Comparison of ENCODE assay signal across 24 cellular contexts in genomic region chr2:112340868-112341267, GRCh38.
DNase-seq lines count a peak whose midpoint lies in the region; ATAC-seq, FAIRE-seq and TF ChIP-seq lines count a peak whose summit lies in the region.
"Had no signal": no experiment of that assay in that cellular context is flagged by ENCODE, and none has a peak within 500 bp of the region (broad histone marks: within the 10 kb centered on the region; RNA-seq: fewer than 3 reads in every experiment).

No MANE protein-coding gene starts in this region.

- no peak for TF ChIP-seq EP300 in K562 (IDR thresholded peaks at IDR 0.05; ENCODE audit: low read length)

- H2AFZ ChIP-seq in K562 (ENCODE audit: low read depth, low read length) (no peak overlapping the region), hepatocyte (no peak overlapping the region), keratinocyte (ENCODE audit: control insufficient read depth, low read length) (no peak overlapping the region), osteoblast (ENCODE audit: low read length) (no peak overlapping the region)

- H3K9me1 ChIP-seq in K562 (ENCODE audit: control insufficient read depth, insufficient read depth, low read length) (no peaks in the 10 kb centered on the region), keratinocyte (ENCODE audit: control insufficient read depth, extremely low read depth, insufficient read depth, low read length) (no peaks in the 10 kb centered on the region)

- H3K79me2 ChIP-seq in K562 (ENCODE audit: control insufficient read depth, insufficient read depth, low read length) (no peaks in the 10 kb centered on the region), hepatocyte (no peaks in the 10 kb centered on the region), keratinocyte (ENCODE audit: control insufficient read depth, insufficient read depth, low read length) (no peaks in the 10 kb centered on the region), osteoblast (ENCODE audit: insufficient read depth, low read length) (no peaks in the 10 kb centered on the region)

- DNase-seq in RWPE2 (ENCODE audit: low spot score), result no peak
- no peak for DNase-seq in K562 (ENCODE audit: extremely low read depth in 1 of 4, low spot score in 3 of 4)
- no peak for DNase-seq in hepatocyte (ENCODE audit: low spot score)
- DNase-seq in keratinocyte (ENCODE audit: low read depth, low spot score), result no peak
- no peak for DNase-seq in osteoblast (ENCODE audit: insufficient read length, low spot score, missing footprints)
- DNase-seq in ecto neural progenitor cell (ENCODE audit: low spot score), result no peak
- DNase-seq in omental fat pad (ENCODE audit: low spot score), result no peak
- DNase-seq: 8988T; ACHN; BE2C; C1 segment of cervical spinal cord; CD4-positive, alpha-beta memory T cell; CD4-positive, CD25-positive, alpha-beta regulatory T cell; CD8-positive, alpha-beta memory T cell; COR-L47; DMS 273 treated with DMSO at 0.1 percent for 48 hours; DMS79 treated with DMSO at 0.1 percent for 48 hours; GF-D8 had no signal

- H3K4me3 ChIP-seq in RWPE2 (ENCODE audit: severe bottlenecking), result no peak overlapping the region
- no peak overlapping the region for H3K4me3 ChIP-seq in K562
- H3K4me3 ChIP-seq in hepatocyte, result no peak overlapping the region
- H3K4me3 ChIP-seq in keratinocyte (ENCODE audit: control insufficient read depth in 2 of 3, extremely low read depth in 1 of 3, insufficient read depth in 2 of 3, low read depth in 1 of 3, low read length in 3 of 3), result no peak overlapping the region
- no peak overlapping the region for H3K4me3 ChIP-seq in osteoblast (ENCODE audit: insufficient read depth, low read length)
- H3K4me3 ChIP-seq: BLaER1 had no signal

- no peaks in the 10 kb centered on the region for H3K9me3 ChIP-seq in RWPE2 (ENCODE audit: severe bottlenecking)
- H3K9me3 ChIP-seq in K562 (replicated peaks; ENCODE audit: control insufficient read depth, insufficient read depth, low read depth, low read length), result no peaks in the 10 kb centered on the region
- no peaks in the 10 kb centered on the region for H3K9me3 ChIP-seq in hepatocyte (ENCODE audit: low read depth)
- no peaks in the 10 kb centered on the region for H3K9me3 ChIP-seq in keratinocyte (ENCODE audit: control insufficient read depth, low read depth, low read length)
- no peaks in the 10 kb centered on the region for H3K9me3 ChIP-seq in osteoblast (ENCODE audit: low read depth, low read length)
- H3K9me3 ChIP-seq: BE2C, BLaER1 had no signal

- H3K4me2 ChIP-seq in K562 (ENCODE audit: insufficient read depth, low read length) (no peak overlapping the region), hepatocyte (peak overlapping the region; percentile 32), keratinocyte (ENCODE audit: control insufficient read depth, extremely low read depth, insufficient read depth, low read depth, low read length) (peak overlapping the region; percentile 47), osteoblast (ENCODE audit: insufficient read depth, low read length) (no peak overlapping the region)
- H3K4me2 ChIP-seq: BLaER1 had no signal

- peaks cover 18% of the 10 kb centered on the region for H3K4me1 ChIP-seq in RWPE2 (ENCODE audit: insufficient read depth, poor library complexity, severe bottlenecking)
- peaks cover 0 to 6% of the 10 kb centered on the region in 2 experiments; a peak in 2 of 5 replicates for H3K4me1 ChIP-seq in K562 (replicated peaks in 1 of 2; ENCODE audit: control insufficient read depth in 2 of 2, insufficient read depth in 2 of 2, low read length in 2 of 2)
- peaks cover 30% of the 10 kb centered on the region for H3K4me1 ChIP-seq in hepatocyte (ENCODE audit: insufficient read depth)
- peaks cover 13% of the 10 kb centered on the region for H3K4me1 ChIP-seq in keratinocyte (ENCODE audit: control insufficient read depth, extremely low read depth, insufficient read depth, low read length)
- no peaks in the 10 kb centered on the region for H3K4me1 ChIP-seq in osteoblast (ENCODE audit: insufficient read depth, low read length)
- H3K4me1 ChIP-seq: BE2C, BLaER1 had no signal

- no peak overlapping the region for H3K9ac ChIP-seq in K562 (ENCODE audit: insufficient read depth in 1 of 2, low read depth in 2 of 2, low read length in 2 of 2)
- H3K9ac ChIP-seq in keratinocyte (ENCODE audit: control insufficient read depth, extremely low read depth, insufficient read depth, low read length), result no peak overlapping the region
- H3K9ac ChIP-seq: BLaER1 had no signal

- FAIRE-seq in K562 (lab: Jason Lieb, UNC) (no peak), keratinocyte (lab: Jason Lieb, UNC) (peak; percentile 52)
- FAIRE-seq: A204.1, G401.6, GM12891, GM19239 had no signal

- H3K9me2 ChIP-seq in hepatocyte (replicated peaks; ENCODE audit: insufficient read depth), result no peaks in the 10 kb centered on the region

- H3K27me3 ChIP-seq in RWPE2 (ENCODE audit: insufficient read depth, poor library complexity, severe bottlenecking) (no peaks in the 10 kb centered on the region), K562 (ENCODE audit: control insufficient read depth in 2 of 2, insufficient read depth in 2 of 2, low read length in 2 of 2) (no peaks in the 10 kb centered on the region), hepatocyte (no peaks in the 10 kb centered on the region), keratinocyte (ENCODE audit: control insufficient read depth, extremely low read depth, insufficient read depth, low read length) (no peaks in the 10 kb centered on the region), osteoblast (ENCODE audit: insufficient read depth, low read length) (no peaks in the 10 kb centered on the region)
- H3K27me3 ChIP-seq: BE2C, BLaER1 had no signal

- ATAC-seq in RWPE2 (ENCODE audit: low read depth) (no peak), K562 (no peak), omental fat pad (ENCODE audit: low FRiP score) (no peak), HG02973 (IDR thresholded peaks at IDR 0.05; ENCODE audit: unreplicated experiment) (no peak)

- dilution Hi-C loops in keratinocyte (cut with MboI; ENCODE audit: extremely low pct_ligation_motif_present, low sequenced_read_pairs), result no loop called here

- TF ChIP-seq CTCF in RWPE2 (IDR thresholded peaks at IDR 0.05; ENCODE audit: poor library complexity, severe bottlenecking) (no peak), K562 (IDR thresholded peaks at IDR 0.05 in 2 of 3, conservative IDR thresholded peaks at IDR 0.05 in 1 of 3; ENCODE audit: insufficient read depth in 2 of 3, low read depth in 1 of 3, low read length in 3 of 3) (no peak), hepatocyte (IDR thresholded peaks at IDR 0.05; ENCODE audit: poor library complexity) (no peak), keratinocyte (optimal IDR thresholded peaks at IDR 0.05 in 1 of 3, IDR thresholded peaks at IDR 0.05 in 1 of 3, conservative IDR thresholded peaks at IDR 0.05 in 1 of 3; ENCODE audit: extremely low read depth in 1 of 3, insufficient read depth in 2 of 3, low read length in 3 of 3) (no peak), osteoblast (IDR thresholded peaks at IDR 0.05; ENCODE audit: extremely low read depth, low read depth, low read length) (no peak), omental fat pad (IDR thresholded peaks at IDR 0.05) (no peak)

- H4K20me1 ChIP-seq in K562 (replicated peaks; ENCODE audit: control insufficient read depth, insufficient read depth, low read length), result no peaks in the 10 kb centered on the region
- H4K20me1 ChIP-seq in hepatocyte (ENCODE audit: insufficient read depth, poor library complexity, severe bottlenecking), result no peaks in the 10 kb centered on the region
- H4K20me1 ChIP-seq in keratinocyte (ENCODE audit: control insufficient read depth, extremely low read depth, insufficient read depth, low read length), result no peaks in the 10 kb centered on the region
- H4K20me1 ChIP-seq in osteoblast (ENCODE audit: insufficient read depth, low read length), result no peaks in the 10 kb centered on the region
- H4K20me1 ChIP-seq: BLaER1 had no signal

- intact Hi-C loops in K562 (cut with micrococcal nuclease), result loop anchor here (10.0 kb wide), 1 partner anchor 124 kb away; no protein-coding TSS in a partner anchor

- TF ChIP-seq POLR2A in K562 (conservative IDR thresholded peaks at IDR 0.05), result no peak

- TF ChIP-seq RAD21 in K562 (CRISPR knock-in tag; conservative IDR thresholded peaks at IDR 0.05 in 1 of 2, IDR thresholded peaks at IDR 0.05 in 1 of 2), result no peak

- no TSS peak for BruUV-seq in K562 (replicated peaks; lab: Mats Ljungman, UMichigan)

- CTCF ChIA-PET in K562 (lab: Yijun Ruan, JAX; ENCODE audit: low intra/inter-chr PET ratio), result no interaction called here

- H3K27ac ChIP-seq in RWPE2 (ENCODE audit: poor library complexity, severe bottlenecking), result peak overlapping the region; percentile 51
- H3K27ac ChIP-seq in K562 (ENCODE audit: extremely low read depth, low read depth, low read length), result no peak overlapping the region
- H3K27ac ChIP-seq in hepatocyte, result peak overlapping the region; percentile 44
- H3K27ac ChIP-seq in keratinocyte (ENCODE audit: control insufficient read depth, insufficient read depth, low read length), result no peak overlapping the region
- H3K27ac ChIP-seq in osteoblast (ENCODE audit: low read depth, low read length), result no peak overlapping the region
- H3K27ac ChIP-seq: BLaER1 had no signal

- POLR2A ChIA-PET in K562 (lab: Yijun Ruan, JAX), result interaction anchor here (1.2 kb wide), 1 partner anchor 9 kb away, joined by 4 read pairs; no protein-coding TSS in a partner anchor

- 36% methylated on average over 5 of the region's 5 CpGs for WGBS in K562 (ENCODE audit: insufficient coverage, low coverage, missing lambda C conversion rate)
- WGBS in hepatocyte (ENCODE audit: low lambda C conversion rate, missing lambda C conversion rate), result 91% methylated on average over 5 of the region's 5 CpGs

- H3K36me3 ChIP-seq in RWPE2 (ENCODE audit: low read depth) (no peaks in the 10 kb centered on the region), K562 (ENCODE audit: control insufficient read depth, insufficient read depth, low read length) (no peaks in the 10 kb centered on the region), hepatocyte (replicated peaks; ENCODE audit: insufficient read depth, low read depth) (no peaks in the 10 kb centered on the region), keratinocyte (ENCODE audit: control insufficient read depth in 2 of 2, extremely low read depth in 1 of 2, insufficient read depth in 2 of 2, low read length in 2 of 2) (no peaks in the 10 kb centered on the region), osteoblast (ENCODE audit: insufficient read depth, low read length) (no peaks in the 10 kb centered on the region)
- H3K36me3 ChIP-seq: BE2C, BLaER1 had no signal

- in situ Hi-C loops in K562 (cut with MboI), result loop anchor here (25.0 kb wide), 1 partner anchor 1829 kb away; no protein-coding TSS in a partner anchor

TF ChIP-seq in K562, 482 proteins besides CTCF, POLR2A, EP300 and RAD21 (continues in another document):
- TF ChIP-seq IRF2 (CRISPR knock-in tag; IDR thresholded peaks at IDR 0.05), result no peak
- no peak for TF ChIP-seq NFATC3 (IDR thresholded peaks at IDR 0.05)

Comparison
In these comparisons a context has a peak if more than half of its experiments do, and no peak if none do; other contexts are left out.
1. H3K27ac ChIP-seq: peak in RWPE2 (single experiment) and hepatocyte (single experiment); none in K562 (single experiment), keratinocyte (single experiment) and osteoblast (single experiment).
2. H3K4me2 ChIP-seq: peak in hepatocyte (single experiment) and keratinocyte (single experiment); none in K562 (single experiment) and osteoblast (single experiment).